In the genomic region with DNA sequence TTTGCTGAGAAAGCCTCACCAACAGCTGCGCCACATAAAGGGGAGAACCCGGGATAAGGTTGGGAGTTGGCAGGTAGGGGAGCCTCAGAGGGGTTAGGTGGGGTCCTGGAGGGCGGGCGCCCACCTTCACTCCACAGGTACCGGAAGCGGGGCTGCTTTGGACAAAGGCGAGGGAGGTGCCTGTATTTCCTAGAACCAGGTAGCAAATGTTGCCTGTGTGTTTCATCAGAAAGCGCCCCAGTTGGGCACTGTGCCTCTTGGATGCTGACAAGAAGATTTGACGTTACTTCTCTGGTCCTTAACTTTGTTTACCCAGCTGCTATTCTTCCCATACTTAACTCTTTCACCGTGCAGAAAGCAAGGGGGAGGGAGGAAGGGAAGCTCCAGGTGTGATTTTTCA, we compare ENCODE assay signal across 20 cellular contexts.
"Had no signal": no experiment of that assay in that cellular context is flagged by ENCODE, and none has a peak within 500 bp of the region (broad histone marks: within the 10 kb centered on the region; RNA-seq: fewer than 3 reads in every experiment).

No MANE protein-coding gene starts in this region.

- H3K27ac ChIP-seq: adrenal gland, parathyroid adenoma, suprapubic skin, transverse colon, vagina, VCaP had no signal

- H3K4me1 ChIP-seq: adrenal gland, parathyroid adenoma, suprapubic skin, transverse colon, vagina had no signal

- DNase-seq: activated CD4-positive, CD25-positive, alpha-beta regulatory T cell treated with anti-CD3 and anti-CD28 coated beads, Interleukin-2, amount 50 U/mL, for 72 hours; activated gamma-delta T cell treated with Interleukin-2 at 50 U/mL for 16 hours; adrenal gland; effector memory CD8-positive, alpha-beta T cell; immature natural killer cell; mucosa of descending colon; naive B cell; stimulated activated CD4-positive, alpha-beta T cell treated with anti-CD3 and anti-CD28 coated beads, Interleukin-4, amount 100 ng/mL, for 1 hour; stimulated activated naive CD8-positive, alpha-beta T cell treated with anti-CD3 and anti-CD28 coated beads, Interleukin-15, amount 100 ng/mL, for 72 hours; transverse colon had no signal

- H3K4me1 Mint-ChIP-seq: immature natural killer cell; memory B cell; naive B cell; stimulated activated naive CD8-positive, alpha-beta T cell treated with anti-CD3 and anti-CD28 coated beads, Interleukin-15, amount 100 ng/mL, for 72 hours had no signal

- H3K27me3 ChIP-seq: adrenal gland, vagina had no signal

- H3K4me3 Mint-ChIP-seq: dendritic cell treated with granulocyte-macrophage colony-stimulating factor and Interleukin-4, amounts not matched to agents 40 ng/mL and 50 ng/mL, for 4 days; effector memory CD8-positive, alpha-beta T cell; immature natural killer cell; memory B cell; naive B cell; neural crest cell; stimulated activated naive CD8-positive, alpha-beta T cell treated with anti-CD3 and anti-CD28 coated beads, Interleukin-15, amount 100 ng/mL, for 72 hours had no signal

- H3K27ac Mint-ChIP-seq: activated naive CD4-positive, alpha-beta T cell treated with anti-CD3 and anti-CD28 coated beads, Interleukin-2, amount 50 U/mL, for 72 hours; dendritic cell treated with granulocyte-macrophage colony-stimulating factor and Interleukin-4, amounts not matched to agents 40 ng/mL and 50 ng/mL, for 4 days; effector memory CD8-positive, alpha-beta T cell; immature natural killer cell; memory B cell; naive B cell; stimulated activated naive CD8-positive, alpha-beta T cell treated with anti-CD3 and anti-CD28 coated beads, Interleukin-15, amount 100 ng/mL, for 72 hours had no signal

- H3K36me3 Mint-ChIP-seq: activated naive CD4-positive, alpha-beta T cell treated with anti-CD3 and anti-CD28 coated beads, Interleukin-2, amount 50 U/mL, for 72 hours; immature natural killer cell; memory B cell; naive B cell had no signal

- ATAC-seq: activated naive CD4-positive, alpha-beta T cell treated with anti-CD3 and anti-CD28 coated beads, Interleukin-2, amount 50 U/mL, for 72 hours; effector memory CD8-positive, alpha-beta T cell; mucosa of descending colon; sciatic nerve; stimulated activated naive CD8-positive, alpha-beta T cell treated with anti-CD3 and anti-CD28 coated beads, Interleukin-15, amount 100 ng/mL, for 72 hours had no signal

- H3K9me3 ChIP-seq: adrenal gland, mucosa of descending colon, suprapubic skin, transverse colon, vagina had no signal

- H3K36me3 ChIP-seq: adrenal gland, suprapubic skin, transverse colon, vagina had no signal

- H3K4me3 ChIP-seq: adrenal gland, mucosa of descending colon, smooth muscle cell, suprapubic skin, transverse colon, vagina had no signal

- H3K9me3 Mint-ChIP-seq: activated naive CD4-positive, alpha-beta T cell treated with anti-CD3 and anti-CD28 coated beads, Interleukin-2, amount 50 U/mL, for 72 hours; dendritic cell treated with granulocyte-macrophage colony-stimulating factor and Interleukin-4, amounts not matched to agents 40 ng/mL and 50 ng/mL, for 4 days; effector memory CD8-positive, alpha-beta T cell; immature natural killer cell; neural crest cell; stimulated activated naive CD8-positive, alpha-beta T cell treated with anti-CD3 and anti-CD28 coated beads, Interleukin-15, amount 100 ng/mL, for 72 hours had no signal
